Comparison of ENCODE assay signal across 8 cellular contexts in genomic region chr4:149980941-149981340, GRCh38.
DNase-seq lines count a peak whose midpoint lies in the region; ATAC-seq, FAIRE-seq and TF ChIP-seq lines count a peak whose summit lies in the region.

No MANE protein-coding gene starts in this region.

- peak; percentile 90 for FAIRE-seq in GM18507 (lab: Jason Lieb, UNC)
- FAIRE-seq in frontal cortex (lab: Jason Lieb, UNC), result peak; percentile 77

- no peak overlapping the region for H3K4me2 ChIP-seq in parathyroid adenoma (ENCODE audit: low read length)

- TF ChIP-seq CTCF in BJ (IDR thresholded peaks at IDR 0.05; ENCODE audit: insufficient read depth, low read depth, low read length), result peak; percentile 79
- TF ChIP-seq CTCF in parathyroid adenoma (IDR thresholded peaks at IDR 0.05), result peak; percentile 61

- no peak overlapping the region for H2AFZ ChIP-seq in parathyroid adenoma

- H3K27ac ChIP-seq in parathyroid adenoma, result no peak overlapping the region

- H3K79me2 ChIP-seq in parathyroid adenoma, result no peaks in the 10 kb centered on the region

- POLR2A ChIA-PET in BJ (lab: Charles Lee), result no interaction called here

- H3K36me3 ChIP-seq in BJ (ENCODE audit: control insufficient read depth, insufficient read depth, low read length), result no peaks in the 10 kb centered on the region
- H3K36me3 ChIP-seq in parathyroid adenoma (ENCODE audit: control insufficient read depth, insufficient read depth, low read length), result no peaks in the 10 kb centered on the region

- no peaks in the 10 kb centered on the region for H3K36me3 Mint-ChIP-seq in activated T-cell treated with anti-CD3 and anti-CD28 coated beads, Interleukin-2, amount 50 U/mL, for 4 hours (ENCODE audit: insufficient read depth)

- H3K4me1 ChIP-seq in parathyroid adenoma, result no peaks in the 10 kb centered on the region

- peaks cover 1% of the 10 kb centered on the region for H3K27me3 Mint-ChIP-seq in activated T-cell treated with anti-CD3 and anti-CD28 coated beads, Interleukin-2, amount 50 U/mL, for 4 hours (ENCODE audit: low read depth)

- H3K9me3 ChIP-seq in parathyroid adenoma (ENCODE audit: control insufficient read depth, low read length), result no peaks in the 10 kb centered on the region

- H3K9ac ChIP-seq in parathyroid adenoma, result no peak overlapping the region

- H3K4me1 Mint-ChIP-seq in activated T-cell treated with anti-CD3 and anti-CD28 coated beads, Interleukin-2, amount 50 U/mL, for 4 hours (ENCODE audit: low read depth), result peaks cover 4% of the 10 kb centered on the region

- H3K27me3 ChIP-seq in BJ (ENCODE audit: control insufficient read depth, insufficient read depth, low read length), result no peaks in the 10 kb centered on the region
- no peaks in the 10 kb centered on the region for H3K27me3 ChIP-seq in parathyroid adenoma (ENCODE audit: control insufficient read depth, insufficient read depth, low read length)

- H3K4me3 ChIP-seq in BJ (ENCODE audit: low read depth, low read length) (no peak overlapping the region), parathyroid adenoma (ENCODE audit: low read depth, low read length) (no peak overlapping the region)

- DNase-seq in BJ (ENCODE audit: low read depth) (no peak), GM18507 (ENCODE audit: extremely low spot score, insufficient read length, low read depth) (no peak), NCI-H748 treated with DMSO at 0.1 percent for 48 hours (lab: John Stamatoyannopoulos, UW) (peak; percentile 19), frontal cortex (ENCODE audit: low spot score in 2 of 2) (peak; percentile 3 to 15)
- DNase-seq in activated T-cell treated with anti-CD3 and anti-CD28 coated beads, Interleukin-2, amount 50 U/mL, for 4 hours, result peak; percentile 10

- peak; percentile 82 for ATAC-seq in HG02970 (IDR thresholded peaks at IDR 0.05; ENCODE audit: low FRiP score, unreplicated experiment)
- ATAC-seq in activated T-cell treated with anti-CD3 and anti-CD28 coated beads, Interleukin-2, amount 50 U/mL, for 4 hours, result peak in 1 of 2 donors; percentile 55
- ATAC-seq in GM21447 (IDR thresholded peaks at IDR 0.05; ENCODE audit: unreplicated experiment), result no peak

- CTCF ChIA-PET in BJ (lab: Yijun Ruan, JAX), result interaction anchor here (0.6 to 2.0 kb wide), 6 partner anchors 18 to 887 kb away, joined by 3 to 9 read pairs (median 3); no protein-coding TSS in a partner anchor

- H3K4me3 Mint-ChIP-seq in activated T-cell treated with anti-CD3 and anti-CD28 coated beads, Interleukin-2, amount 50 U/mL, for 4 hours, result no peak overlapping the region

- no peaks in the 10 kb centered on the region for H3K9me3 Mint-ChIP-seq in activated T-cell treated with anti-CD3 and anti-CD28 coated beads, Interleukin-2, amount 50 U/mL, for 4 hours

Comparison
In these comparisons a context has a peak if more than half of its experiments do, and no peak if none do; other contexts are left out.
1. DNase-seq: peak in NCI-H748 treated with DMSO at 0.1 percent for 48 hours (single experiment), activated T-cell treated with anti-CD3 and anti-CD28 coated beads, Interleukin-2, amount 50 U/mL, for 4 hours (single experiment) and frontal cortex (2 of 2); none in BJ (single experiment) and GM18507 (single experiment).